20 cellular contexts compared by ENCODE assay signal in genomic region chr6:133985970-133986369, GRCh38. TPM values are rescaled to one million over a fixed set of nuclear protein-coding genes. Genes with fewer than 3 reads are reported as not detected.
DNase-seq lines count a peak whose midpoint lies in the region; ATAC-seq, FAIRE-seq and TF ChIP-seq lines count a peak whose summit lies in the region.
"Had no signal": no experiment of that assay in that cellular context is flagged by ENCODE, and none has a peak within 500 bp of the region (broad histone marks: within the 10 kb centered on the region; RNA-seq: fewer than 3 reads in every experiment).

No MANE protein-coding gene starts in this region.

- H3K4me3 ChIP-seq in PC-3 (ENCODE audit: low read length) (no peak overlapping the region), astrocyte (ENCODE audit: insufficient read depth, low read depth, low read length) (no peak overlapping the region), BE2C (ENCODE audit: low read depth, low read length) (no peak overlapping the region), neuronal stem cell (ENCODE audit: low read length in 2 of 2) (no peak overlapping the region)
- H3K4me3 ChIP-seq: SJSA1 had no signal

- intact Hi-C loops in PC-3 (cut with micrococcal nuclease): no loop called here

- H2AK5ac ChIP-seq in neuronal stem cell (ENCODE audit: low read depth, low read length): no peak overlapping the region

- peak; percentile 62 for ATAC-seq in activated naive CD8-positive, alpha-beta T cell treated with anti-CD3 and anti-CD28 coated beads, Interleukin-2, amount 10 ng/mL, durations not matched to agents 7 days and 5 days (ENCODE audit: low read depth)
- ATAC-seq in PC-3 (no peak), GM18505 (IDR thresholded peaks at IDR 0.05; ENCODE audit: unreplicated experiment) (no peak)

- TF ChIP-seq POLR2A in GM18505 (IDR thresholded peaks at IDR 0.05; ENCODE audit: borderline replicate concordance, extremely low read depth, insufficient read depth, insufficient read length): no peak

- peaks cover 28% of the 10 kb centered on the region for H3K4me1 Mint-ChIP-seq in activated naive CD8-positive, alpha-beta T cell treated with anti-CD3 and anti-CD28 coated beads, Interleukin-2, amount 10 ng/mL, durations not matched to agents 7 days and 5 days
- H3K4me1 Mint-ChIP-seq in activated naive CD8-positive, alpha-beta T cell treated with anti-CD3 and anti-CD28 coated beads for 36 hours: peaks cover 35% of the 10 kb centered on the region
- H3K4me1 Mint-ChIP-seq in astrocyte (ENCODE audit: low read depth, unreplicated experiment): peaks cover 14% of the 10 kb centered on the region

- no peak overlapping the region for H3K18ac ChIP-seq in neuronal stem cell (ENCODE audit: low read length)

- H3K27ac Mint-ChIP-seq in activated naive CD8-positive, alpha-beta T cell treated with anti-CD3 and anti-CD28 coated beads, Interleukin-2, amount 10 ng/mL, durations not matched to agents 7 days and 5 days: no peak overlapping the region
- H3K27ac Mint-ChIP-seq in activated naive CD8-positive, alpha-beta T cell treated with anti-CD3 and anti-CD28 coated beads for 36 hours: no peak overlapping the region
- no peak overlapping the region for H3K27ac Mint-ChIP-seq in astrocyte (ENCODE audit: unreplicated experiment)
- H3K27ac Mint-ChIP-seq: B cell had no signal

- H2AFZ ChIP-seq in PC-3 (ENCODE audit: low read length) (no peak overlapping the region), astrocyte (ENCODE audit: low read depth, low read length) (no peak overlapping the region), neuronal stem cell (ENCODE audit: low read length) (no peak overlapping the region)

- FAIRE-seq in astrocyte (lab: Jason Lieb, UNC): peak; percentile 50

- H4K20me1 ChIP-seq in PC-3 (ENCODE audit: low read length) (no peaks in the 10 kb centered on the region), astrocyte (ENCODE audit: insufficient read depth, low read length) (no peaks in the 10 kb centered on the region)

- no TSS peak for BruUV-seq in PC-3 (replicated peaks; lab: Mats Ljungman, UMichigan)

- H2BK12ac ChIP-seq in neuronal stem cell (ENCODE audit: low read length): no peak overlapping the region

- TF ChIP-seq CTCF in PC-3 (conservative IDR thresholded peaks at IDR 0.05; ENCODE audit: low read depth, low read length) (no peak), astrocyte (IDR thresholded peaks at IDR 0.05; ENCODE audit: insufficient read depth, low read depth, low read length) (no peak), BE2C (IDR thresholded peaks at IDR 0.05; ENCODE audit: low read depth, low read length) (no peak)

- H3K27ac ChIP-seq in PC-3 (ENCODE audit: low read length) (peak overlapping the region; percentile 54), astrocyte (ENCODE audit: low read depth, low read length) (no peak overlapping the region), neuronal stem cell (replicated peaks; ENCODE audit: low read length) (no peak overlapping the region)
- H3K27ac ChIP-seq: SJSA1 had no signal

- no peak overlapping the region for H2BK15ac ChIP-seq in neuronal stem cell (ENCODE audit: low read length)

- no peak overlapping the region for H3K4ac ChIP-seq in neuronal stem cell (ENCODE audit: low read length)

- peaks cover 6% of the 10 kb centered on the region for H3F3A ChIP-seq in PC-3 (ENCODE audit: low read length, unreplicated experiment)

- WGBS in neuronal stem cell (ENCODE audit: extremely low coverage in 2 of 2, insufficient read length in 2 of 2, insufficient replicate concordance in 1 of 2), 2 donors: no CpG with 5 or more reads among the region's 1 CpG

- POLR2A ChIA-PET in activated naive CD8-positive, alpha-beta T cell treated with anti-CD3 and anti-CD28 coated beads, Interleukin-2, amount 10 ng/mL, durations not matched to agents 7 days and 5 days (lab: Charles Lee): no interaction called here
- POLR2A ChIA-PET in PC-3 (lab: Charles Lee; ENCODE audit: unreplicated experiment): no interaction called here

- H2BK5ac ChIP-seq in neuronal stem cell (ENCODE audit: low read length): no peak overlapping the region

- H3K9ac ChIP-seq in PC-3 (ENCODE audit: low read length) (no peak overlapping the region), astrocyte (ENCODE audit: low read length) (no peak overlapping the region), neuronal stem cell (ENCODE audit: low read depth, low read length, poor library complexity) (no peak overlapping the region)

- no peaks in the 10 kb centered on the region for H3K9me2 ChIP-seq in PC-3 (replicated peaks; ENCODE audit: low read length)

- CTCF ChIA-PET in PC-3 (lab: Charles Lee): no interaction called here

- no peak overlapping the region for H2BK120ac ChIP-seq in neuronal stem cell (ENCODE audit: low read depth, low read length)

- H3K79me1 ChIP-seq in neuronal stem cell (ENCODE audit: low read depth, low read length): no peaks in the 10 kb centered on the region

- H3K9me3 Mint-ChIP-seq in activated naive CD8-positive, alpha-beta T cell treated with anti-CD3 and anti-CD28 coated beads, Interleukin-2, amount 10 ng/mL, durations not matched to agents 7 days and 5 days: no peaks in the 10 kb centered on the region
- H3K9me3 Mint-ChIP-seq in activated naive CD8-positive, alpha-beta T cell treated with anti-CD3 and anti-CD28 coated beads for 36 hours: no peaks in the 10 kb centered on the region
- H3K9me3 Mint-ChIP-seq in astrocyte (ENCODE audit: unreplicated experiment): no peaks in the 10 kb centered on the region
- H3K9me3 Mint-ChIP-seq: CD8-positive, alpha-beta memory T cell had no signal

- H3K79me2 ChIP-seq in PC-3 (ENCODE audit: low read length) (no peaks in the 10 kb centered on the region), astrocyte (ENCODE audit: insufficient read depth, low read length) (no peaks in the 10 kb centered on the region)

- H3K23ac ChIP-seq in neuronal stem cell (ENCODE audit: low read depth, low read length, poor library complexity): no peak overlapping the region

- H3K27me3 ChIP-seq in PC-3 (ENCODE audit: low read length): no peaks in the 10 kb centered on the region
- no peaks in the 10 kb centered on the region for H3K27me3 ChIP-seq in astrocyte (ENCODE audit: insufficient read depth, low read length)
- no peaks in the 10 kb centered on the region for H3K27me3 ChIP-seq in BE2C
- H3K27me3 ChIP-seq in neuronal stem cell (ENCODE audit: control insufficient read depth in 3 of 3, insufficient read depth in 3 of 3, low read depth in 1 of 3, low read length in 3 of 3): no peaks in the 10 kb centered on the region
- H3K27me3 ChIP-seq: SJSA1 had no signal

- H3K9me3 ChIP-seq in PC-3 (ENCODE audit: low read length) (no peaks in the 10 kb centered on the region), astrocyte (ENCODE audit: insufficient read depth, low read depth, low read length) (no peaks in the 10 kb centered on the region), BE2C (no peaks in the 10 kb centered on the region), neuronal stem cell (replicated peaks in 1 of 2; ENCODE audit: control insufficient read depth in 2 of 2, insufficient read depth in 1 of 2, low read depth in 1 of 2, low read length in 2 of 2) (no peaks in the 10 kb centered on the region)
- H3K9me3 ChIP-seq: SJSA1 had no signal

- no peaks in the 10 kb centered on the region for H3K27me3 Mint-ChIP-seq in activated naive CD8-positive, alpha-beta T cell treated with anti-CD3 and anti-CD28 coated beads, Interleukin-2, amount 10 ng/mL, durations not matched to agents 7 days and 5 days
- no peaks in the 10 kb centered on the region for H3K27me3 Mint-ChIP-seq in activated naive CD8-positive, alpha-beta T cell treated with anti-CD3 and anti-CD28 coated beads for 36 hours
- H3K27me3 Mint-ChIP-seq in astrocyte (ENCODE audit: low read depth, unreplicated experiment): no peaks in the 10 kb centered on the region
- H3K27me3 Mint-ChIP-seq: B cell; CD8-positive, alpha-beta memory T cell had no signal

- H3K36me3 ChIP-seq in PC-3 (ENCODE audit: low read depth, low read length) (peaks cover 7% of the 10 kb centered on the region), astrocyte (ENCODE audit: insufficient read depth, low read length) (peaks cover 20% of the 10 kb centered on the region), BE2C (peaks cover 74% of the 10 kb centered on the region), neuronal stem cell (replicated peaks in 1 of 2; ENCODE audit: control insufficient read depth in 2 of 2, insufficient read depth in 2 of 2, low read length in 2 of 2) (peaks cover 3 to 95% of the 10 kb centered on the region in 2 donors)

- no peak for DNase-seq in activated naive CD8-positive, alpha-beta T cell treated with anti-CD3 and anti-CD28 coated beads, Interleukin-2, amount 10 ng/mL, durations not matched to agents 7 days and 5 days
- no peak for DNase-seq in activated naive CD8-positive, alpha-beta T cell treated with anti-CD3 and anti-CD28 coated beads for 36 hours
- no peak for DNase-seq in PC-3
- DNase-seq in astrocyte (ENCODE audit: low read depth): no peak
- DNase-seq in BE2C: no peak
- no peak for DNase-seq in neuronal stem cell (ENCODE audit: low spot score)
- no peak for DNase-seq in ureter (ENCODE audit: low spot score)
- DNase-seq: CD8-positive, alpha-beta memory T cell; HCEC 1CT; KBM-7; NCI-H1092; NCI-H1694; NCI-H2107; NCI-H226; NCI-H526 treated with DMSO at 0.1 percent for 48 hours; NK-92 treated with Interleukin-12 subunit alpha and Interleukin-12 subunit beta, amount 100 ng/mL, for 24 hours; OCI-M1 had no signal

- peak overlapping the region; percentile 27 for H3K4me3 Mint-ChIP-seq in activated naive CD8-positive, alpha-beta T cell treated with anti-CD3 and anti-CD28 coated beads, Interleukin-2, amount 10 ng/mL, durations not matched to agents 7 days and 5 days
- H3K4me3 Mint-ChIP-seq in activated naive CD8-positive, alpha-beta T cell treated with anti-CD3 and anti-CD28 coated beads for 36 hours: no peak overlapping the region
- H3K4me3 Mint-ChIP-seq in astrocyte (ENCODE audit: unreplicated experiment): peak overlapping the region; percentile 57
- H3K4me3 Mint-ChIP-seq: B cell had no signal

- no peak overlapping the region for H3K14ac ChIP-seq in neuronal stem cell (ENCODE audit: low read length)

- peaks cover 30% of the 10 kb centered on the region for H3K36me3 Mint-ChIP-seq in activated naive CD8-positive, alpha-beta T cell treated with anti-CD3 and anti-CD28 coated beads, Interleukin-2, amount 10 ng/mL, durations not matched to agents 7 days and 5 days
- H3K36me3 Mint-ChIP-seq in activated naive CD8-positive, alpha-beta T cell treated with anti-CD3 and anti-CD28 coated beads for 36 hours: peaks cover 34% of the 10 kb centered on the region
- peaks cover 6% of the 10 kb centered on the region for H3K36me3 Mint-ChIP-seq in astrocyte (ENCODE audit: low read depth, unreplicated experiment)

- H3K4me1 ChIP-seq in PC-3 (ENCODE audit: insufficient read depth, low read length): peaks cover 40% of the 10 kb centered on the region
- peaks cover 9% of the 10 kb centered on the region for H3K4me1 ChIP-seq in astrocyte (ENCODE audit: insufficient read depth, low read length)
- H3K4me1 ChIP-seq in BE2C: no peaks in the 10 kb centered on the region
- H3K4me1 ChIP-seq in neuronal stem cell (ENCODE audit: control insufficient read depth in 2 of 2, insufficient read depth in 1 of 2, low read depth in 1 of 2, low read length in 2 of 2): peaks cover 0 to 2% of the 10 kb centered on the region in 2 donors

- H4K8ac ChIP-seq in neuronal stem cell (ENCODE audit: low read depth, low read length): no peak overlapping the region

- no peak overlapping the region for H4K91ac ChIP-seq in neuronal stem cell (ENCODE audit: low read depth, low read length, poor library complexity)

- H3K4me2 ChIP-seq in PC-3 (ENCODE audit: low read length): no peak overlapping the region
- no peak overlapping the region for H3K4me2 ChIP-seq in astrocyte (ENCODE audit: low read length)
- no peak overlapping the region for H3K4me2 ChIP-seq in neuronal stem cell (ENCODE audit: insufficient read depth, low read length, poor library complexity, severe bottlenecking)

RNA-seq across cellular contexts. Expression of gene TBPL1, which starts 32.9 kb away (rescaled TPM):
- 10 to 100 TPM; 28.5 to 30.6 TPM for total RNA-seq in activated naive CD8-positive, alpha-beta T cell treated with anti-CD3 and anti-CD28 coated beads, Interleukin-2, amount 10 ng/mL, durations not matched to agents 7 days and 5 days
- 10 to 100 TPM; 46.5 to 51.4 TPM for total RNA-seq in activated naive CD8-positive, alpha-beta T cell treated with anti-CD3 and anti-CD28 coated beads for 36 hours
- total RNA-seq in PC-3 (2014; rRNA removed): 17.7 and 30.8 TPM in 2 replicates
- total RNA-seq in astrocyte: 53.4 and 54.0 TPM in 2 replicates
- polyA plus RNA-seq in BE2C (2012; ENCODE audit: insufficient read depth, insufficient read length, low read depth): 63.0 TPM
- polyA plus RNA-seq in neuronal stem cell (2013, experiment 1 of 2): 99.0 TPM
- polyA plus RNA-seq in neuronal stem cell (2013, experiment 2 of 2): 103 TPM
- 22.2 TPM for total RNA-seq in ureter
